Comparison of ENCODE assay signal across 16 cellular contexts in genomic region chr2:171531836-171532450, GRCh38. TPM values are rescaled to one million over a fixed set of nuclear protein-coding genes. Genes with fewer than 3 reads are reported as not detected.
DNase-seq lines count a peak whose midpoint lies in the region; ATAC-seq, FAIRE-seq and TF ChIP-seq lines count a peak whose summit lies in the region.
"Had no signal": no experiment of that assay in that cellular context is flagged by ENCODE, and none has a peak within 500 bp of the region (broad histone marks: within the 10 kb centered on the region; RNA-seq: fewer than 3 reads in every experiment).

No MANE protein-coding gene starts in this region.

- no peaks in the 10 kb centered on the region for H4K20me1 ChIP-seq in SK-N-SH (ENCODE audit: insufficient read depth)

- ATAC-seq in activated CD8-positive, alpha-beta T cell treated with anti-CD3 and anti-CD28 coated beads, Interleukin-2, amount 10 ng/mL, durations not matched to agents 7 days and 5 days: no peak

- H3F3A ChIP-seq in SK-N-SH (replicated peaks; ENCODE audit: insufficient read depth): peaks cover 18% of the 10 kb centered on the region

- H3K36me3 ChIP-seq in SK-N-SH (replicated peaks in 1 of 2; ENCODE audit: control insufficient read depth in 1 of 2, insufficient read depth in 2 of 2, low read length in 1 of 2) (no peaks in the 10 kb centered on the region), esophagus muscularis mucosa (peaks cover 0 to 4% (median 0%) of the 10 kb centered on the region in 4 donors), stomach (peaks cover 0 to 7% (median 0%) of the 10 kb centered on the region in 4 donors)

- peaks cover 80% of the 10 kb centered on the region for H3K79me2 ChIP-seq in SK-N-SH (ENCODE audit: insufficient read depth)

- peak; percentile 8 for FAIRE-seq in GM19239 (lab: Jason Lieb, UNC)

- H3K9me2 ChIP-seq in SK-N-SH: no peaks in the 10 kb centered on the region

- TF ChIP-seq EP300 in SK-N-SH (IDR thresholded peaks at IDR 0.05; ENCODE audit: borderline replicate concordance in 1 of 2, low read depth in 1 of 2, low read length in 1 of 2) (no peak), esophagus muscularis mucosa (IDR thresholded peaks at IDR 0.05) (no peak), stomach (IDR thresholded peaks at IDR 0.05) (no peak)

- H3K4me3 Mint-ChIP-seq in activated CD8-positive, alpha-beta T cell treated with anti-CD3 and anti-CD28 coated beads, Interleukin-2, amount 10 ng/mL, durations not matched to agents 7 days and 5 days: no peak overlapping the region

- TF ChIP-seq RAD21 in SK-N-SH (IDR thresholded peaks at IDR 0.05; ENCODE audit: low read length): no peak

- peaks cover 21% of the 10 kb centered on the region for H3K27me3 Mint-ChIP-seq in activated CD8-positive, alpha-beta T cell treated with anti-CD3 and anti-CD28 coated beads, Interleukin-2, amount 10 ng/mL, durations not matched to agents 7 days and 5 days (ENCODE audit: low read depth)

- CTCF ChIA-PET in SK-N-SH (lab: Yijun Ruan, JAX): interaction anchor here (1.3 kb wide), 1 partner anchor 10 kb away, joined by 5 read pairs; the partner anchor contains the start of gene CYBRD1
- CTCF ChIA-PET in activated CD8-positive, alpha-beta T cell treated with anti-CD3 and anti-CD28 coated beads, Interleukin-2, amount 10 ng/mL, durations not matched to agents 7 days and 5 days (lab: Charles Lee): interaction anchor here (0.9 to 1.5 kb wide), 4 partner anchors 42 to 67 kb away, joined by 3 to 4 read pairs (median 3); no protein-coding TSS in a partner anchor

- H3K4me3 ChIP-seq in SK-N-SH (ENCODE audit: low read depth in 2 of 2, low read length in 1 of 2) (peak overlapping the region in 1 of 2 experiments; percentile 23; a peak in 1 of 4 replicates), esophagus muscularis mucosa (no peak overlapping the region), stomach (no peak overlapping the region)

- intact Hi-C loops in esophagus muscularis mucosa (cut with DNase I) (no loop called here), stomach (cut with DNase I; ENCODE audit: low total_unique reads) (no loop called here)

- H3K27ac ChIP-seq in SK-N-SH (ENCODE audit: low read depth in 2 of 2, low read length in 1 of 2) (peak overlapping the region; percentile 23 to 91; a peak in 3 of 4 replicates), esophagus muscularis mucosa (replicated peaks in 1 of 4) (no peak overlapping the region), stomach (peak overlapping the region in 3 of 5 donors; percentile 36 to 46 (median 43))

- H3K36me3 Mint-ChIP-seq in activated CD8-positive, alpha-beta T cell treated with anti-CD3 and anti-CD28 coated beads, Interleukin-2, amount 10 ng/mL, durations not matched to agents 7 days and 5 days (ENCODE audit: low read depth): no peaks in the 10 kb centered on the region

- H3K9ac ChIP-seq in SK-N-SH: peak overlapping the region; percentile 34; the same call in 1 of the 2 replicates

- DNase-seq in GM19239 (ENCODE audit: insufficient read length, low spot score): no peak
- no peak for DNase-seq in SK-N-SH
- DNase-seq in esophagus muscularis mucosa (ENCODE audit: extremely low spot score): peak; percentile 14
- no peak for DNase-seq in stomach
- no peak for DNase-seq in HK-2 (ENCODE audit: unreplicated experiment)
- DNase-seq in NCI-H2081 (lab: John Stamatoyannopoulos, UW): no peak
- no peak for DNase-seq in NCI-H2227 treated with DMSO at 0.1 percent for 48 hours (lab: John Stamatoyannopoulos, UW)
- DNase-seq in activated CD8-positive, alpha-beta T cell treated with anti-CD3 and anti-CD28 coated beads, Interleukin-2, amount 10 ng/mL, durations not matched to agents 7 days and 5 days: no peak
- DNase-seq: activated CD4-positive, CD25-positive, alpha-beta regulatory T cell; activated effector memory CD4-positive, alpha-beta T cell treated with Interleukin-2 at 50 U/mL for 16 hours; DMS153; naive B cell; NCI-H2081 treated with DMSO at 0.1 percent for 48 hours; NCI-H526 treated with DMSO at 0.1 percent for 48 hours; stimulated activated CD4-positive, alpha-beta T cell treated with anti-CD3 and anti-CD28 coated beads, Interleukin-15, amount 100 ng/mL, for 24 hours; SW 1271 had no signal

- no peak for TF ChIP-seq CTCF in SK-N-SH (IDR thresholded peaks at IDR 0.05)
- TF ChIP-seq CTCF in esophagus muscularis mucosa (IDR thresholded peaks at IDR 0.05): no peak
- no peak for TF ChIP-seq CTCF in stomach (IDR thresholded peaks at IDR 0.05)

- H3K4me1 ChIP-seq in SK-N-SH (ENCODE audit: control insufficient read depth in 1 of 2, insufficient read depth in 2 of 2, low read depth in 1 of 2, low read length in 1 of 2): peaks cover 0 to 4% of the 10 kb centered on the region in 2 experiments; a peak in 1 of 4 replicates
- H3K4me1 ChIP-seq in esophagus muscularis mucosa: peaks cover 5 to 24% (median 22%) of the 10 kb centered on the region in 4 donors
- peaks cover 10 to 25% (median 17%) of the 10 kb centered on the region in 4 donors for H3K4me1 ChIP-seq in stomach

- POLR2A ChIA-PET in SK-N-SH (lab: Yijun Ruan, JAX): no interaction called here
- POLR2A ChIA-PET in activated CD8-positive, alpha-beta T cell treated with anti-CD3 and anti-CD28 coated beads, Interleukin-2, amount 10 ng/mL, durations not matched to agents 7 days and 5 days (lab: Charles Lee): no interaction called here

- WGBS in SK-N-SH (ENCODE audit: low lambda C conversion rate): 53% methylated on average over 3 of the region's 3 CpGs
- 42% methylated on average over 3 of the region's 3 CpGs for WGBS in esophagus muscularis mucosa
- WGBS in stomach, 5 donors: 53 to 70% (median 64%) methylated on average over 3 of the region's 3 CpGs

- peak overlapping the region; percentile 68 for H3K4me2 ChIP-seq in SK-N-SH

- H2AFZ ChIP-seq in SK-N-SH (ENCODE audit: low read depth): peak overlapping the region; percentile 52; the same call in 1 of the 2 replicates

- no peaks in the 10 kb centered on the region for H3K4me1 Mint-ChIP-seq in activated CD8-positive, alpha-beta T cell treated with anti-CD3 and anti-CD28 coated beads, Interleukin-2, amount 10 ng/mL, durations not matched to agents 7 days and 5 days (ENCODE audit: low read depth)
- H3K4me1 Mint-ChIP-seq: naive B cell had no signal

- TF ChIP-seq POLR2A in esophagus muscularis mucosa (IDR thresholded peaks at IDR 0.05; ENCODE audit: low read depth) (no peak), stomach (IDR thresholded peaks at IDR 0.05) (no peak)

- H3K9me3 Mint-ChIP-seq in activated CD8-positive, alpha-beta T cell treated with anti-CD3 and anti-CD28 coated beads, Interleukin-2, amount 10 ng/mL, durations not matched to agents 7 days and 5 days (ENCODE audit: insufficient read depth): no peaks in the 10 kb centered on the region

- no peaks in the 10 kb centered on the region for H3K9me3 ChIP-seq in SK-N-SH
- no peaks in the 10 kb centered on the region for H3K9me3 ChIP-seq in esophagus muscularis mucosa
- no peaks in the 10 kb centered on the region for H3K9me3 ChIP-seq in stomach

- H3K27me3 ChIP-seq in SK-N-SH (ENCODE audit: insufficient read depth): no peaks in the 10 kb centered on the region
- H3K27me3 ChIP-seq in esophagus muscularis mucosa: no peaks in the 10 kb centered on the region
- no peaks in the 10 kb centered on the region for H3K27me3 ChIP-seq in stomach

- H3K27ac Mint-ChIP-seq in activated CD8-positive, alpha-beta T cell treated with anti-CD3 and anti-CD28 coated beads, Interleukin-2, amount 10 ng/mL, durations not matched to agents 7 days and 5 days: no peak overlapping the region
- H3K27ac Mint-ChIP-seq: naive B cell had no signal

TF ChIP-seq in SK-N-SH, 30 proteins besides CTCF, POLR2A, EP300 and RAD21:
- TF ChIP-seq PBX3 (IDR thresholded peaks at IDR 0.05): peak; percentile 53; the same call in 1 of the 2 replicates
- peak; percentile 3; the same call in 1 of the 2 replicates for TF ChIP-seq JUND (IDR thresholded peaks at IDR 0.05)
- TF ChIP-seq SIN3A (IDR thresholded peaks at IDR 0.05; ENCODE audit: borderline replicate concordance, low read depth, low read length): no peak
- 0 out of 2 replicates have a peak, but pooled peaks have one; percentile 49 for TF ChIP-seq MEF2A (IDR thresholded peaks at IDR 0.05; ENCODE audit: borderline replicate concordance, low read depth)
- TF ChIP-seq USF1 (IDR thresholded peaks at IDR 0.05; ENCODE audit: borderline replicate concordance, low read depth): no peak

RNA-seq across cellular contexts. Expression of gene CYBRD1, which starts 9.7 kb away (rescaled TPM):
- polyA plus RNA-seq in SK-N-SH (2012; rRNA removed) (21.1 and 34.8 TPM in 2 replicates), stomach (10 to 100 TPM; 25.2 to 31.7 (median 29.2) TPM)
- 34.5 and 35.0 TPM in 2 replicates for polyA plus RNA-seq in SK-N-SH (2012; cell fraction: cytosol; rRNA removed)
- polyA plus RNA-seq in SK-N-SH (2012; cell fraction: nucleus; rRNA removed): 12.9 and 19.4 TPM in 2 replicates
- total RNA-seq in esophagus muscularis mucosa (100 to 1,000 TPM; 133 to 281 (median 197) TPM), stomach (100 to 1,000 TPM in 2 of 5 donors, 10 to 100 TPM in 3; 12.2 to 150 (median 74.5) TPM)
- total RNA-seq in activated CD8-positive, alpha-beta T cell treated with anti-CD3 and anti-CD28 coated beads, Interleukin-2, amount 10 ng/mL, durations not matched to agents 7 days and 5 days: 1 to 10 TPM; 1.2 to 1.4 TPM

Comparison
In these comparisons a context has a peak if more than half of its experiments do, and no peak if none do; other contexts are left out.
1. H3K27ac ChIP-seq: peak in SK-N-SH (2 of 2) and stomach (3 of 5); none in esophagus muscularis mucosa (0 of 4).
2. RNA of gene CYBRD1, which starts 9.7 kb away (total RNA-seq): 133 to 281 TPM in esophagus muscularis mucosa and 12.2 to 150 TPM in stomach; 1.2 to 1.4 TPM in activated CD8-positive, alpha-beta T cell treated with anti-CD3 and anti-CD28 coated beads, Interleukin-2, amount 10 ng/mL, durations not matched to agents 7 days and 5 days; every median in the first group is over 4 times any median in the second.